10 cellular contexts compared by ENCODE assay signal in genomic region chr3:51966486-51966885, GRCh38. TPM values are rescaled to one million over a fixed set of nuclear protein-coding genes. Genes with fewer than 3 reads are reported as not detected.
DNase-seq lines count a peak whose midpoint lies in the region; ATAC-seq, FAIRE-seq and TF ChIP-seq lines count a peak whose summit lies in the region.
"Had no signal": no experiment of that assay in that cellular context is flagged by ENCODE, and none has a peak within 500 bp of the region (broad histone marks: within the 10 kb centered on the region; RNA-seq: fewer than 3 reads in every experiment).

No MANE protein-coding gene starts in this region.

- no peaks in the 10 kb centered on the region for H3K27me3 ChIP-seq in keratinocyte (ENCODE audit: control insufficient read depth, extremely low read depth, insufficient read depth, low read length)
- no peaks in the 10 kb centered on the region for H3K27me3 ChIP-seq in subcutaneous abdominal adipose tissue (ENCODE audit: control insufficient read depth in 5 of 5, insufficient read depth in 4 of 5, low read length in 5 of 5)

- peak overlapping the region; percentile 89 for H3K4me2 ChIP-seq in keratinocyte (ENCODE audit: control insufficient read depth, extremely low read depth, insufficient read depth, low read depth, low read length)

- H3K27ac Mint-ChIP-seq in activated naive CD8-positive, alpha-beta T cell: no peak overlapping the region

- peak overlapping the region; percentile 84 for H3K4me3 Mint-ChIP-seq in activated naive CD8-positive, alpha-beta T cell

- dilution Hi-C loops in keratinocyte (cut with MboI; ENCODE audit: extremely low pct_ligation_motif_present, low sequenced_read_pairs): no loop called here

- H3K79me2 ChIP-seq in keratinocyte (ENCODE audit: control insufficient read depth, insufficient read depth, low read length): no peaks in the 10 kb centered on the region

- H3K27me3 Mint-ChIP-seq in activated naive CD8-positive, alpha-beta T cell: no peaks in the 10 kb centered on the region

- H4K20me1 ChIP-seq in keratinocyte (ENCODE audit: control insufficient read depth, extremely low read depth, insufficient read depth, low read length): no peaks in the 10 kb centered on the region

- FAIRE-seq in keratinocyte (lab: Jason Lieb, UNC): no peak
- FAIRE-seq: A204.1, endometrium had no signal

- peak; percentile 8 for DNase-seq in NCI-H1092 (lab: John Stamatoyannopoulos, UW)
- no peak for DNase-seq in NCI-H1092 treated with DMSO at 0.1 percent for 48 hours (lab: John Stamatoyannopoulos, UW)
- DNase-seq in keratinocyte (ENCODE audit: low read depth, low spot score): no peak
- no peak for DNase-seq in posterior cingulate gyrus

- H3K4me1 ChIP-seq in keratinocyte (ENCODE audit: control insufficient read depth, extremely low read depth, insufficient read depth, low read length): peaks cover 16% of the 10 kb centered on the region
- peaks cover 2 to 32% (median 25%) of the 10 kb centered on the region in 5 donors for H3K4me1 ChIP-seq in subcutaneous abdominal adipose tissue (ENCODE audit: control insufficient read depth in 5 of 5, insufficient read depth in 5 of 5, low read length in 5 of 5)

- H3K4me1 Mint-ChIP-seq in activated naive CD8-positive, alpha-beta T cell (ENCODE audit: low read depth): peaks cover 16% of the 10 kb centered on the region

- H3K4me3 ChIP-seq in keratinocyte (ENCODE audit: control insufficient read depth in 2 of 3, extremely low read depth in 1 of 3, insufficient read depth in 2 of 3, low read depth in 1 of 3, low read length in 3 of 3) (peak overlapping the region in 2 of 3 experiments; percentile 44 to 67), subcutaneous abdominal adipose tissue (ENCODE audit: low read depth in 1 of 5, low read length in 5 of 5) (peak overlapping the region; percentile 73 to 85 (median 80))

- no peaks in the 10 kb centered on the region for H3K9me3 ChIP-seq in keratinocyte (ENCODE audit: control insufficient read depth, low read depth, low read length)
- no peaks in the 10 kb centered on the region for H3K9me3 ChIP-seq in subcutaneous abdominal adipose tissue (ENCODE audit: control insufficient read depth in 5 of 5, low read length in 5 of 5)

- H3K36me3 ChIP-seq in keratinocyte (ENCODE audit: control insufficient read depth in 2 of 2, extremely low read depth in 1 of 2, insufficient read depth in 2 of 2, low read length in 2 of 2) (peaks cover 0 to 4% of the 10 kb centered on the region in 2 experiments), subcutaneous abdominal adipose tissue (ENCODE audit: control insufficient read depth in 5 of 5, insufficient read depth in 5 of 5, low read length in 5 of 5) (peaks cover 0 to 8% (median 1%) of the 10 kb centered on the region in 5 donors)

- H3K9me1 ChIP-seq in keratinocyte (ENCODE audit: control insufficient read depth, extremely low read depth, insufficient read depth, low read length): no peaks in the 10 kb centered on the region

- H3K36me3 Mint-ChIP-seq in activated naive CD8-positive, alpha-beta T cell: peaks cover 5% of the 10 kb centered on the region

- TF ChIP-seq CTCF in keratinocyte (optimal IDR thresholded peaks at IDR 0.05 in 1 of 3, IDR thresholded peaks at IDR 0.05 in 1 of 3, conservative IDR thresholded peaks at IDR 0.05 in 1 of 3; ENCODE audit: extremely low read depth in 1 of 3, insufficient read depth in 2 of 3, low read length in 3 of 3): no peak

- intact Hi-C loops in posterior cingulate gyrus (cut with DNase I): no loop called here

- H3K9ac ChIP-seq in keratinocyte (ENCODE audit: control insufficient read depth, extremely low read depth, insufficient read depth, low read length): no peak overlapping the region
- peak overlapping the region in 3 of 5 donors; percentile 76 to 89 (median 84) for H3K9ac ChIP-seq in subcutaneous abdominal adipose tissue (ENCODE audit: low read length in 5 of 5)

- ATAC-seq in HG03280 (IDR thresholded peaks at IDR 0.05; ENCODE audit: unreplicated experiment): no peak
- no peak for ATAC-seq in HG02588 (IDR thresholded peaks at IDR 0.05; ENCODE audit: unreplicated experiment)

- no peaks in the 10 kb centered on the region for H3K9me3 Mint-ChIP-seq in activated naive CD8-positive, alpha-beta T cell (ENCODE audit: low read depth)

- no peak overlapping the region for H2AFZ ChIP-seq in keratinocyte (ENCODE audit: control insufficient read depth, low read length)

- H3K27ac ChIP-seq in keratinocyte (ENCODE audit: control insufficient read depth, insufficient read depth, low read length): no peak overlapping the region
- H3K27ac ChIP-seq in subcutaneous abdominal adipose tissue (ENCODE audit: low read depth, low read length): no peak overlapping the region

RNA-seq across cellular contexts. Expression of gene PCBP4, which starts 0.8 kb away (rescaled TPM):
- 25.2 to 48.7 TPM (median 35.0 TPM) in 3 replicates for polyA plus RNA-seq in keratinocyte
- polyA plus RNA-seq in keratinocyte (2011; ENCODE audit: low read depth): 12.1 TPM
- polyA plus RNA-seq in keratinocyte (2011; cell fraction: cytosol; rRNA removed): 36.7 and 63.1 TPM in 2 replicates
- 46.9 and 68.3 TPM in 2 replicates for polyA plus RNA-seq in keratinocyte (2011; cell fraction: nucleus; rRNA removed)
- polyA plus RNA-seq in keratinocyte (2012; ENCODE audit: low replicate concordance): 28.2 and 37.6 TPM in 2 replicates
- polyA minus RNA-seq in keratinocyte: 30.8 to 67.1 TPM (median 45.1 TPM) in 3 replicates
- polyA minus RNA-seq in keratinocyte (2011; cell fraction: cytosol; rRNA and poly(A)+ RNA removed): 59.7 TPM
- polyA minus RNA-seq in keratinocyte (2011; cell fraction: nucleus; rRNA and poly(A)+ RNA removed): 13.2 and 15.2 TPM in 2 replicates

RNA-seq across cellular contexts. Expression of gene ABHD14B, which starts 7.4 kb away (rescaled TPM):
- polyA plus RNA-seq in keratinocyte: 32.8 to 57.2 TPM (median 34.7 TPM) in 3 replicates
- 8.3 TPM for polyA plus RNA-seq in keratinocyte (2011; ENCODE audit: low read depth)
- polyA plus RNA-seq in keratinocyte (2011; cell fraction: cytosol; rRNA removed): 40.0 and 45.9 TPM in 2 replicates
- 23.1 and 27.2 TPM in 2 replicates for polyA plus RNA-seq in keratinocyte (2011; cell fraction: nucleus; rRNA removed)
- 28.0 and 31.3 TPM in 2 replicates for polyA plus RNA-seq in keratinocyte (2012; ENCODE audit: low replicate concordance)
- 36.1 to 50.6 TPM (median 42.4 TPM) in 3 replicates for polyA minus RNA-seq in keratinocyte
- 44.9 TPM for polyA minus RNA-seq in keratinocyte (2011; cell fraction: cytosol; rRNA and poly(A)+ RNA removed)
- polyA minus RNA-seq in keratinocyte (2011; cell fraction: nucleus; rRNA and poly(A)+ RNA removed): 10.8 and 15.4 TPM in 2 replicates

RNA-seq across cellular contexts. Expression of gene ABHD14A, which starts 8.4 kb away (rescaled TPM):
- 6.9 to 10.6 TPM (median 7.5 TPM) in 3 replicates for polyA plus RNA-seq in keratinocyte
- polyA plus RNA-seq in keratinocyte (2011; ENCODE audit: low read depth): not detected
- 7.1 and 12.4 TPM in 2 replicates for polyA plus RNA-seq in keratinocyte (2011; cell fraction: cytosol; rRNA removed)
- 4.0 and 5.9 TPM in 2 replicates for polyA plus RNA-seq in keratinocyte (2011; cell fraction: nucleus; rRNA removed)
- 2.2 and 8.6 TPM in 2 replicates for polyA plus RNA-seq in keratinocyte (2012; ENCODE audit: low replicate concordance)
- polyA minus RNA-seq in keratinocyte: 3.0 to 10.1 TPM (median 4.1 TPM) in 3 replicates
- polyA minus RNA-seq in keratinocyte (2011; cell fraction: cytosol; rRNA and poly(A)+ RNA removed): 10.0 TPM
- 0.62 and 2.7 TPM in 2 replicates for polyA minus RNA-seq in keratinocyte (2011; cell fraction: nucleus; rRNA and poly(A)+ RNA removed)

RNA-seq across cellular contexts. Expression of gene GPR62, which starts 11.3 kb away (rescaled TPM):
- polyA plus RNA-seq in keratinocyte: not detected in 3 replicates
- polyA plus RNA-seq in keratinocyte (2011; ENCODE audit: low read depth): not detected
- not detected in 2 replicates for polyA plus RNA-seq in keratinocyte (2011; cell fraction: cytosol; rRNA removed)
- polyA plus RNA-seq in keratinocyte (2011; cell fraction: nucleus; rRNA removed): not detected in 2 replicates
- polyA plus RNA-seq in keratinocyte (2012; ENCODE audit: low replicate concordance): not detected in 2 replicates
- not detected in 3 replicates for polyA minus RNA-seq in keratinocyte
- polyA minus RNA-seq in keratinocyte (2011; cell fraction: cytosol; rRNA and poly(A)+ RNA removed): not detected
- polyA minus RNA-seq in keratinocyte (2011; cell fraction: nucleus; rRNA and poly(A)+ RNA removed): not detected in 2 replicates

RNA-seq across cellular contexts. Expression of gene ACY1, which starts 16.8 kb away (rescaled TPM):
- 71.8 to 91.8 TPM (median 76.6 TPM) in 3 replicates for polyA plus RNA-seq in keratinocyte
- 18.5 TPM for polyA plus RNA-seq in keratinocyte (2011; ENCODE audit: low read depth)
- 78.8 and 120 TPM in 2 replicates for polyA plus RNA-seq in keratinocyte (2011; cell fraction: cytosol; rRNA removed)
- polyA plus RNA-seq in keratinocyte (2011; cell fraction: nucleus; rRNA removed): 100 and 133 TPM in 2 replicates
- 69.1 and 86.6 TPM in 2 replicates for polyA plus RNA-seq in keratinocyte (2012; ENCODE audit: low replicate concordance)
- 89.2 to 310 TPM (median 100 TPM) in 3 replicates for polyA minus RNA-seq in keratinocyte
- polyA minus RNA-seq in keratinocyte (2011; cell fraction: cytosol; rRNA and poly(A)+ RNA removed): 154 TPM
- polyA minus RNA-seq in keratinocyte (2011; cell fraction: nucleus; rRNA and poly(A)+ RNA removed): 37.4 and 52.6 TPM in 2 replicates
